27 cellular contexts compared by ENCODE assay signal in genomic region chr9:22316645-22317044, GRCh38.
"Had no signal": no experiment of that assay in that cellular context is flagged by ENCODE, and none has a peak within 500 bp of the region (broad histone marks: within the 10 kb centered on the region; RNA-seq: fewer than 3 reads in every experiment).

No MANE protein-coding gene starts in this region.

- H3K9ac ChIP-seq: neural progenitor cell, parathyroid adenoma had no signal

- H3K79me2 ChIP-seq: parathyroid adenoma had no signal

- H3K4me2 ChIP-seq: neural progenitor cell had no signal

- H3K27ac ChIP-seq: neural progenitor cell, ovary, parathyroid adenoma, psoas muscle, right lobe of liver, sigmoid colon, stomach, thoracic aorta, thyroid gland, tibial nerve, upper lobe of right lung, uterus had no signal

- ATAC-seq: natural killer cell; psoas muscle; right cardiac atrium; right lobe of liver; stimulated activated effector memory CD8-positive, alpha-beta T cell treated with anti-CD3 and anti-CD28 coated beads, Interleukin-12 subunit alpha, Interleukin-12 subunit beta, amount 100 ng/mL, for 72 hours; stimulated activated naive B cell treated with anti-CD40 and anti-IgM and Interleukin-4, amounts not matched to agents 10 μg/mL and 1 μg/mL and 100 μg/mL, for 72 hours; upper lobe of right lung had no signal

- H3K9me3 ChIP-seq: ovary, psoas muscle, right lobe of liver, sigmoid colon, thoracic aorta, thyroid gland, upper lobe of right lung, uterus had no signal

- FAIRE-seq: small intestine had no signal

- H3K4me1 ChIP-seq: neural progenitor cell, parathyroid adenoma, psoas muscle, right lobe of liver, sigmoid colon, stomach, thyroid gland, tibial nerve, upper lobe of right lung, uterus had no signal

- H3K27ac Mint-ChIP-seq: natural killer cell; nephron; neural progenitor cell; progenitor cell of endocrine pancreas; stimulated activated effector memory CD8-positive, alpha-beta T cell treated with anti-CD3 and anti-CD28 coated beads, Interleukin-12 subunit alpha, Interleukin-12 subunit beta, amount 100 ng/mL, for 72 hours; stimulated activated naive B cell treated with anti-CD40 and anti-IgM and Interleukin-4, amounts not matched to agents 10 μg/mL and 1 μg/mL and 100 μg/mL, for 72 hours; stimulated activated naive CD8-positive, alpha-beta T cell treated with anti-CD3 and anti-CD28 coated beads, Interleukin-15, Interleukin-2, amounts not matched to agents 100 ng/mL and 50 ng/mL, for 24 hours; type B pancreatic cell had no signal

- H3K4me1 Mint-ChIP-seq: natural killer cell; nephron; neural progenitor cell; stimulated activated effector memory CD8-positive, alpha-beta T cell treated with anti-CD3 and anti-CD28 coated beads, Interleukin-12 subunit alpha, Interleukin-12 subunit beta, amount 100 ng/mL, for 72 hours; stimulated activated naive B cell treated with anti-CD40 and anti-IgM and Interleukin-4, amounts not matched to agents 10 μg/mL and 1 μg/mL and 100 μg/mL, for 72 hours had no signal

- H3K4me3 ChIP-seq: neural progenitor cell, ovary, psoas muscle, right lobe of liver, sigmoid colon, stomach, thoracic aorta, thyroid gland, tibial nerve, upper lobe of right lung, uterus had no signal

- H3K4me3 Mint-ChIP-seq: natural killer cell; nephron; neural progenitor cell; stimulated activated effector memory CD8-positive, alpha-beta T cell treated with anti-CD3 and anti-CD28 coated beads, Interleukin-12 subunit alpha, Interleukin-12 subunit beta, amount 100 ng/mL, for 72 hours; stimulated activated naive B cell treated with anti-CD40 and anti-IgM and Interleukin-4, amounts not matched to agents 10 μg/mL and 1 μg/mL and 100 μg/mL, for 72 hours; stimulated activated naive CD8-positive, alpha-beta T cell treated with anti-CD3 and anti-CD28 coated beads, Interleukin-15, Interleukin-2, amounts not matched to agents 100 ng/mL and 50 ng/mL, for 24 hours; type B pancreatic cell had no signal

- H3K27me3 Mint-ChIP-seq: progenitor cell of endocrine pancreas had no signal

- H3K36me3 Mint-ChIP-seq: stimulated activated effector memory CD8-positive, alpha-beta T cell treated with anti-CD3 and anti-CD28 coated beads, Interleukin-12 subunit alpha, Interleukin-12 subunit beta, amount 100 ng/mL, for 72 hours; type B pancreatic cell had no signal

- H3K27me3 ChIP-seq: neural progenitor cell, ovary, right lobe of liver, sigmoid colon, stomach, thyroid gland, tibial nerve, upper lobe of right lung, uterus had no signal

- H2AFZ ChIP-seq: neural progenitor cell, parathyroid adenoma had no signal

- DNase-seq: natural killer cell; occipital lobe; ovary; psoas muscle; right cardiac atrium; right lobe of liver; sigmoid colon; small intestine; stimulated activated CD4-positive, alpha-beta T cell treated with anti-CD3 and anti-CD28 coated beads, Interleukin-15, amount 100 ng/mL, for 24 hours; stimulated activated CD4-positive, alpha-beta T cell treated with anti-CD3 and anti-CD28 coated beads, Interleukin-2, amount 100 ng/mL, for 24 hours; stimulated activated CD4-positive, alpha-beta T cell treated with anti-CD3 and anti-CD28 coated beads, Interleukin-2, amount 100 ng/mL, for 48 hours; stimulated activated CD4-positive, alpha-beta T cell treated with anti-CD3 and anti-CD28 coated beads, Interleukin-4, amount 100 ng/mL, for 24 hours; stimulated activated naive B cell treated with anti-CD40 and anti-IgM and Interleukin-4, amounts not matched to agents 10 μg/mL and 1 μg/mL and 100 μg/mL, for 72 hours; stimulated activated naive CD4-positive, alpha-beta T cell treated with Interleukin-2 at 50 U/mL for 16 hours; stomach; thyroid gland; upper lobe of right lung; uterus had no signal

- H3K36me3 ChIP-seq: ovary, right lobe of liver, sigmoid colon, stomach, thoracic aorta, thyroid gland, tibial nerve, upper lobe of right lung, uterus had no signal
